ENCODE assay signal across 26 cellular contexts in the genomic region with DNA sequence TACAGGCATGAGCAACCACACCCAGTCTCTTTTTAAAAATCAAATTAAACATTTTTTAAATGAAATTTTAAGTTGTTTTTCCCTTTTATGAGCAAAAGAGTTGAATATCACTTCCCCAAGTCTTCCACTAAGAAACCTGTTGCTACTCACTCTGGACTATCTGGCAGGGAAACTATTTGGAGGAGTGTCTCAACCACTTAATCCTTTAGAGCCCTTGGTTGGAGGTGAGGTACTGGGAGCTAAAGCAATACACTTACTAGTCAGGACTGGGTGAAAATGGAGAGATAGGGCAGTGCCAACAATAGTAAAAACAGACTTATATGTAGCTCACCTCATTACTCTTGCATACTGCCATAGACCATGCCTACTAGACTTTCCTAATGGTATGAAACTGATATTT.
"Had no signal": no experiment of that assay in that cellular context is flagged by ENCODE, and none has a peak within 500 bp of the region (broad histone marks: within the 10 kb centered on the region; RNA-seq: fewer than 3 reads in every experiment).

No MANE protein-coding gene starts in this region.

- H3K4me1 ChIP-seq: colonic mucosa, heart right ventricle, lower lobe of right lung, prostate gland, right atrium auricular region, sigmoid colon, spleen, testis, upper lobe of left lung had no signal

- H3K36me3 ChIP-seq: colonic mucosa, esophagus squamous epithelium, heart right ventricle, lower lobe of right lung, prostate gland, right atrium auricular region, sigmoid colon, spleen, tibial artery, upper lobe of left lung had no signal

- H3K4me3 ChIP-seq: colonic mucosa, esophagus squamous epithelium, heart right ventricle, lower lobe of right lung, prostate gland, right atrium auricular region, sigmoid colon, skin epidermis, spleen, testis, tibial artery, upper lobe of left lung had no signal

- H3K27ac ChIP-seq: colonic mucosa, esophagus squamous epithelium, heart right ventricle, lower lobe of right lung, prostate gland, right atrium auricular region, sigmoid colon, skin epidermis, spleen, testis, tibial artery, upper lobe of left lung had no signal

- ATAC-seq: heart right ventricle; left cardiac atrium; left ventricle myocardium superior; lower lobe of right lung; naive thymus-derived CD8-positive, alpha-beta T cell; stimulated activated memory B cell treated with anti-CD40 and anti-IgM and Interleukin-4, amounts not matched to agents 10 μg/mL and 1 μg/mL and 100 μg/mL, for 72 hours; stimulated activated naive CD8-positive, alpha-beta T cell treated with anti-CD3 and anti-CD28 coated beads, Interleukin-15, Interleukin-2, amounts not matched to agents 100 U/mL and 50 U/mL, for 24 hours had no signal

- H3K27me3 ChIP-seq: colonic mucosa, esophagus squamous epithelium, heart right ventricle, right atrium auricular region, sigmoid colon, spleen, testis, tibial artery, upper lobe of left lung had no signal

- H3K9me3 ChIP-seq: colonic mucosa, esophagus squamous epithelium, heart right ventricle, lower lobe of right lung, prostate gland, right atrium auricular region, sigmoid colon, testis, tibial artery, upper lobe of left lung had no signal

- DNase-seq: colonic mucosa; effector CD8-positive, alpha-beta T cell; endodermal cell; esophagus squamous epithelium; foreskin melanocyte; glutamatergic neuron; heart right ventricle; hippocampal formation; left cardiac atrium; left ventricle myocardium superior; lower lobe of right lung; naive thymus-derived CD8-positive, alpha-beta T cell; nephron progenitor cell; nucleus accumbens; sigmoid colon; spleen; stimulated activated CD4-positive, alpha-beta T cell treated with anti-CD3 and anti-CD28 coated beads, Interleukin-4, amount 100 ng/mL, for 4 hours; stimulated activated naive CD8-positive, alpha-beta T cell treated with anti-CD3 and anti-CD28 coated beads, Interleukin-15, Interleukin-2, amounts not matched to agents 100 U/mL and 50 U/mL, for 24 hours; substantia nigra; testis; tibial artery; upper lobe of left lung had no signal
